ENCODE assay signal across 17 cellular contexts in genomic region chr1:169701261-169701802, GRCh38. TPM values are rescaled to one million over a fixed set of nuclear protein-coding genes. Genes with fewer than 3 reads are reported as not detected.
DNase-seq lines count a peak whose midpoint lies in the region; ATAC-seq and TF ChIP-seq lines count a peak whose summit lies in the region.
"Had no signal": no experiment of that assay in that cellular context is flagged by ENCODE, and none has a peak within 500 bp of the region (broad histone marks: within the 10 kb centered on the region; RNA-seq: fewer than 3 reads in every experiment).

No MANE protein-coding gene starts in this region.

- no peak for DNase-seq in activated T-cell treated with anti-CD3 and anti-CD28 coated beads, Interleukin-2, amount 50 U/mL, for 4 hours
- DNase-seq in activated T-cell treated with anti-CD3 and anti-CD28 coated beads, Interleukin-2, amount 50 U/mL, for 1 hour, result no peak
- DNase-seq in activated naive CD8-positive, alpha-beta T cell treated with anti-CD3 and anti-CD28 coated beads, Interleukin-2, amount 10 ng/mL, durations not matched to agents 7 days and 5 days, result no peak
- no peak for DNase-seq in spleen
- no peak for DNase-seq in NCI-H69 (lab: John Stamatoyannopoulos, UW)
- DNase-seq: NCI-H187 treated with DMSO at 0.1 percent for 48 hours; NK-92 treated with Interleukin-12 subunit alpha and Interleukin-12 subunit beta, amount 100 ng/mL, for 24 hours; right cardiac atrium; stimulated activated CD4-positive, alpha-beta T cell treated with anti-CD3 and anti-CD28 coated beads, Interleukin-15, amount 100 ng/mL, for 24 hours; SW 1271 had no signal

- H3K4me3 Mint-ChIP-seq in activated T-cell treated with anti-CD3 and anti-CD28 coated beads, Interleukin-2, amount 50 U/mL, for 4 hours, result peak overlapping the region; percentile 4
- peak overlapping the region; percentile 43 for H3K4me3 Mint-ChIP-seq in activated naive CD8-positive, alpha-beta T cell treated with anti-CD3 and anti-CD28 coated beads, Interleukin-2, amount 10 ng/mL, durations not matched to agents 7 days and 5 days
- H3K4me3 Mint-ChIP-seq: type B pancreatic cell had no signal

- H4K20me1 ChIP-seq in OCI-LY3 (ENCODE audit: insufficient read depth, low read length), result no peaks in the 10 kb centered on the region

- H3K27me3 ChIP-seq in OCI-LY3 (ENCODE audit: low read depth, low read length) (no peaks in the 10 kb centered on the region), spleen (replicated peaks in 1 of 7) (no peaks in the 10 kb centered on the region)

- intact Hi-C loops in spleen (cut with DNase I; ENCODE audit: low total_unique reads), result no loop called here

- H3K4me1 Mint-ChIP-seq in activated T-cell treated with anti-CD3 and anti-CD28 coated beads, Interleukin-2, amount 50 U/mL, for 4 hours (ENCODE audit: low read depth), result peaks cover 96% of the 10 kb centered on the region
- peaks cover 77% of the 10 kb centered on the region for H3K4me1 Mint-ChIP-seq in activated naive CD8-positive, alpha-beta T cell treated with anti-CD3 and anti-CD28 coated beads, Interleukin-2, amount 10 ng/mL, durations not matched to agents 7 days and 5 days

- peaks cover 68% of the 10 kb centered on the region for H3K36me3 Mint-ChIP-seq in activated T-cell treated with anti-CD3 and anti-CD28 coated beads, Interleukin-2, amount 50 U/mL, for 4 hours (ENCODE audit: insufficient read depth)
- H3K36me3 Mint-ChIP-seq in activated naive CD8-positive, alpha-beta T cell treated with anti-CD3 and anti-CD28 coated beads, Interleukin-2, amount 10 ng/mL, durations not matched to agents 7 days and 5 days, result peaks cover 69% of the 10 kb centered on the region
- H3K36me3 Mint-ChIP-seq: type B pancreatic cell had no signal

- TF ChIP-seq CTCF in OCI-LY3 (IDR thresholded peaks at IDR 0.05; ENCODE audit: low read depth, low read length) (no peak), spleen (IDR thresholded peaks at IDR 0.05 in 8 of 11, conservative IDR thresholded peaks at IDR 0.05 in 3 of 11) (no peak)

- no peak for ATAC-seq in activated T-cell treated with anti-CD3 and anti-CD28 coated beads, Interleukin-2, amount 50 U/mL, for 4 hours
- ATAC-seq in activated naive CD8-positive, alpha-beta T cell treated with anti-CD3 and anti-CD28 coated beads, Interleukin-2, amount 10 ng/mL, durations not matched to agents 7 days and 5 days (ENCODE audit: low read depth), result peak; percentile 31
- ATAC-seq in GM19351 (IDR thresholded peaks at IDR 0.05; ENCODE audit: unreplicated experiment) (no peak), HG02938 (IDR thresholded peaks at IDR 0.05; ENCODE audit: unreplicated experiment) (no peak)
- ATAC-seq: right cardiac atrium had no signal

- no peaks in the 10 kb centered on the region for H3K27me3 Mint-ChIP-seq in activated T-cell treated with anti-CD3 and anti-CD28 coated beads, Interleukin-2, amount 50 U/mL, for 4 hours (ENCODE audit: low read depth)
- H3K27me3 Mint-ChIP-seq in activated naive CD8-positive, alpha-beta T cell treated with anti-CD3 and anti-CD28 coated beads, Interleukin-2, amount 10 ng/mL, durations not matched to agents 7 days and 5 days, result no peaks in the 10 kb centered on the region
- H3K27me3 Mint-ChIP-seq: type B pancreatic cell had no signal

- no peak for TF ChIP-seq POLR2A in spleen (IDR thresholded peaks at IDR 0.05)

- peak overlapping the region; percentile 79 for H3K27ac Mint-ChIP-seq in activated naive CD8-positive, alpha-beta T cell treated with anti-CD3 and anti-CD28 coated beads, Interleukin-2, amount 10 ng/mL, durations not matched to agents 7 days and 5 days
- H3K27ac Mint-ChIP-seq: type B pancreatic cell had no signal

- POLR2A ChIA-PET in activated naive CD8-positive, alpha-beta T cell treated with anti-CD3 and anti-CD28 coated beads, Interleukin-2, amount 10 ng/mL, durations not matched to agents 7 days and 5 days (lab: Charles Lee), result interaction anchor here (0.6 to 3.1 kb wide), 3 partner anchors 8 to 192 kb away, joined by 3 to 16 read pairs (median 3); partner anchors contain the start of gene SCYL3

- H3K9me3 Mint-ChIP-seq in activated T-cell treated with anti-CD3 and anti-CD28 coated beads, Interleukin-2, amount 50 U/mL, for 4 hours, result no peaks in the 10 kb centered on the region
- no peaks in the 10 kb centered on the region for H3K9me3 Mint-ChIP-seq in activated naive CD8-positive, alpha-beta T cell treated with anti-CD3 and anti-CD28 coated beads, Interleukin-2, amount 10 ng/mL, durations not matched to agents 7 days and 5 days
- H3K9me3 Mint-ChIP-seq: type B pancreatic cell had no signal

- H3K36me3 ChIP-seq in OCI-LY3 (replicated peaks; ENCODE audit: low read depth, low read length) (peaks cover 84% of the 10 kb centered on the region), spleen (peaks cover 0 to 78% (median 9%) of the 10 kb centered on the region in 6 donors)
- H3K36me3 ChIP-seq: cardiac muscle cell had no signal

- H3K9me3 ChIP-seq in OCI-LY3 (ENCODE audit: insufficient read depth, low read length) (no peaks in the 10 kb centered on the region), spleen (no peaks in the 10 kb centered on the region)

- no peak overlapping the region for H2AFZ ChIP-seq in OCI-LY3 (ENCODE audit: low read depth, low read length)

- H3K4me3 ChIP-seq in OCI-LY3 (ENCODE audit: low read length), result no peak overlapping the region
- peak overlapping the region in 1 of 8 donors; percentile 7 for H3K4me3 ChIP-seq in spleen
- H3K4me3 ChIP-seq: cardiac muscle cell had no signal

- H3K4me1 ChIP-seq in OCI-LY3 (ENCODE audit: low read length) (peaks cover 99% of the 10 kb centered on the region), spleen (peaks cover 21 to 100% (median 89%) of the 10 kb centered on the region in 6 donors)

- peaks cover 74% of the 10 kb centered on the region for H3K79me2 ChIP-seq in OCI-LY3 (ENCODE audit: low read length)

- H3K9ac ChIP-seq in OCI-LY3 (ENCODE audit: low read length), result peak overlapping the region; percentile 3; the same call in 1 of the 2 replicates

- H3K4me2 ChIP-seq in OCI-LY3 (ENCODE audit: low read length), result peak overlapping the region; percentile 98

- H3K27ac ChIP-seq in OCI-LY3 (ENCODE audit: low read length) (peak overlapping the region; percentile 98), spleen (peak overlapping the region; percentile 10 to 92 (median 66))
- H3K27ac ChIP-seq: cardiac muscle cell had no signal

- 38 to 71% (median 56%) methylated on average over 1 of the region's 1 CpG for WGBS in spleen, 5 donors

RNA-seq across cellular contexts. Expression of gene SELL, which starts 10.1 kb away (rescaled TPM):
- 100 to 1,000 TPM in 2 of 3 donors, 10 to 100 TPM in 1; 95.7 to 129 (median 112) TPM for total RNA-seq in activated T-cell treated with anti-CD3 and anti-CD28 coated beads, Interleukin-2, amount 50 U/mL, for 4 hours
- 100 to 1,000 TPM; 130 to 135 TPM for total RNA-seq in activated naive CD8-positive, alpha-beta T cell treated with anti-CD3 and anti-CD28 coated beads, Interleukin-2, amount 10 ng/mL, durations not matched to agents 7 days and 5 days
- 100 to 1,000 TPM; 128 to 409 (median 176) TPM for total RNA-seq in spleen
- polyA plus RNA-seq in spleen, result 100 to 1,000 TPM; 127 to 157 (median 127) TPM
- total RNA-seq: cardiac muscle cell, H1 had no signal
- polyA plus RNA-seq: cardiac muscle cell, H1 had no signal

RNA-seq across cellular contexts. Expression of gene SELE, which starts 32.5 kb away (rescaled TPM):
- total RNA-seq in activated T-cell treated with anti-CD3 and anti-CD28 coated beads, Interleukin-2, amount 50 U/mL, for 4 hours, result not detected
- total RNA-seq in activated naive CD8-positive, alpha-beta T cell treated with anti-CD3 and anti-CD28 coated beads, Interleukin-2, amount 10 ng/mL, durations not matched to agents 7 days and 5 days, result not detected
- 1 to 10 TPM in 1 of 7 donors, under 1 TPM in 1, not detected in 5; 0.40 to 2.9 TPM for total RNA-seq in spleen
- under 1 TPM; 0.04 to 0.29 (median 0.11) TPM for polyA plus RNA-seq in spleen
- total RNA-seq: cardiac muscle cell, H1, osteoblast had no signal
- polyA plus RNA-seq: cardiac muscle cell, H1 had no signal
